Comparison of ENCODE assay signal across 21 cellular contexts in genomic region chr15:57583282-57583681, GRCh38. TPM values are rescaled to one million over a fixed set of nuclear protein-coding genes. Genes with fewer than 3 reads are reported as not detected.
DNase-seq lines count a peak whose midpoint lies in the region; ATAC-seq, FAIRE-seq and TF ChIP-seq lines count a peak whose summit lies in the region.
"Had no signal": no experiment of that assay in that cellular context is flagged by ENCODE, and none has a peak within 500 bp of the region (broad histone marks: within the 10 kb centered on the region; RNA-seq: fewer than 3 reads in every experiment).

No MANE protein-coding gene starts in this region.

- TF ChIP-seq EP300 in A549 (IDR thresholded peaks at IDR 0.05), result no peak
- TF ChIP-seq EP300 in K562 (IDR thresholded peaks at IDR 0.05; ENCODE audit: low read length), result no peak

- H3K79me2 ChIP-seq in HCT116 (ENCODE audit: insufficient read depth, low read length), result no peaks in the 10 kb centered on the region
- H3K79me2 ChIP-seq in K562 (ENCODE audit: control insufficient read depth, insufficient read depth, low read length), result no peaks in the 10 kb centered on the region

- H3K27me3 ChIP-seq in HCT116 (ENCODE audit: insufficient read depth, low read length) (no peaks in the 10 kb centered on the region), K562 (ENCODE audit: control insufficient read depth in 2 of 2, insufficient read depth in 2 of 2, low read length in 2 of 2) (peaks cover 5 to 18% of the 10 kb centered on the region in 2 experiments; a peak in 4 of 5 replicates)

- CTCF ChIA-PET in A549 (lab: Yijun Ruan, JAX), result interaction anchor here (3.0 kb wide), 1 partner anchor 23 kb away, joined by 20 read pairs; no protein-coding TSS in a partner anchor
- CTCF ChIA-PET in HCT116 (lab: Charles Lee), result no interaction called here
- CTCF ChIA-PET in K562 (lab: Yijun Ruan, JAX; ENCODE audit: low intra/inter-chr PET ratio), result no interaction called here

- BruUV-seq in HCT116 (replicated peaks; lab: Mats Ljungman, UMichigan), result no TSS peak
- BruUV-seq in K562 (replicated peaks; lab: Mats Ljungman, UMichigan), result no TSS peak

- peaks cover 35 to 46% (median 42%) of the 10 kb centered on the region in 3 donors for H3K4me1 Mint-ChIP-seq in naive B cell
- H3K4me1 Mint-ChIP-seq: GM23338 had no signal

- TF ChIP-seq POLR2A in A549 (IDR thresholded peaks at IDR 0.05; ENCODE audit: low read length) (no peak), HCT116 (IDR thresholded peaks at IDR 0.05; ENCODE audit: borderline replicate concordance, extremely low read depth, insufficient read depth, insufficient read length) (no peak), K562 (conservative IDR thresholded peaks at IDR 0.05) (no peak)

- TF ChIP-seq RAD21 in A549 (conservative IDR thresholded peaks at IDR 0.05 in 1 of 2, IDR thresholded peaks at IDR 0.05 in 1 of 2) (no peak), HCT116 (IDR thresholded peaks at IDR 0.05; ENCODE audit: low read depth) (no peak), K562 (CRISPR knock-in tag; conservative IDR thresholded peaks at IDR 0.05 in 1 of 2, IDR thresholded peaks at IDR 0.05 in 1 of 2) (no peak)

- FAIRE-seq in A549 (lab: Jason Lieb, UNC) (no peak), K562 (lab: Jason Lieb, UNC) (no peak), RCC 7860 (lab: Jason Lieb, UNC) (no peak)
- FAIRE-seq: D721Med, GM12878, H54 had no signal

- no peak overlapping the region for H3K9ac ChIP-seq in HCT116 (ENCODE audit: low read length)
- H3K9ac ChIP-seq in K562 (ENCODE audit: insufficient read depth in 1 of 2, low read depth in 2 of 2, low read length in 2 of 2), result no peak overlapping the region

- H3K27ac ChIP-seq in A549, result no peak overlapping the region
- H3K27ac ChIP-seq in HCT116 (ENCODE audit: low read depth, low read length), result no peak overlapping the region
- H3K27ac ChIP-seq in K562 (ENCODE audit: extremely low read depth, low read depth, low read length), result no peak overlapping the region
- H3K27ac ChIP-seq: C4-2B had no signal

- no peaks in the 10 kb centered on the region for H4K20me1 ChIP-seq in HCT116 (ENCODE audit: insufficient read depth)
- no peaks in the 10 kb centered on the region for H4K20me1 ChIP-seq in K562 (replicated peaks; ENCODE audit: control insufficient read depth, insufficient read depth, low read length)

- peaks cover 22% of the 10 kb centered on the region for H3K9me3 ChIP-seq in A549
- H3K9me3 ChIP-seq in HCT116 (ENCODE audit: control insufficient read depth in 1 of 2, insufficient read depth in 1 of 2, low read depth in 1 of 2, low read length in 2 of 2), result peaks cover 5 to 11% of the 10 kb centered on the region in 2 experiments; a peak in 2 of 4 replicates
- H3K9me3 ChIP-seq in K562 (replicated peaks; ENCODE audit: control insufficient read depth, insufficient read depth, low read depth, low read length), result no peaks in the 10 kb centered on the region

- H3K9me1 ChIP-seq in K562 (ENCODE audit: control insufficient read depth, insufficient read depth, low read length), result no peaks in the 10 kb centered on the region

- no peak overlapping the region for H2AFZ ChIP-seq in HCT116 (ENCODE audit: low read depth, low read length, poor library complexity, severe bottlenecking)
- no peak overlapping the region for H2AFZ ChIP-seq in K562 (ENCODE audit: low read depth, low read length)
- H2AFZ ChIP-seq: GM23338 had no signal

- H3K9me2 ChIP-seq in HCT116 (ENCODE audit: insufficient read depth), result no peaks in the 10 kb centered on the region

- peaks cover 10 to 16% (median 11%) of the 10 kb centered on the region in 7 donors for H3K9me3 Mint-ChIP-seq in naive B cell

- DNase-seq in A549 (ENCODE audit: low read depth in 1 of 2, low spot score in 1 of 2) (no peak), HCT116 (ENCODE audit: low read depth, low spot score) (no peak), K562 (ENCODE audit: extremely low read depth in 1 of 4, low spot score in 3 of 4) (no peak), naive B cell (no peak), NCI-H2196 treated with DMSO at 0.1 percent for 48 hours (lab: John Stamatoyannopoulos, UW; ENCODE audit: unreplicated experiment) (no peak), RCC 7860 (ENCODE audit: low spot score) (no peak), GOT3 (lab: John Stamatoyannopoulos, UW) (no peak)
- DNase-seq: 8988T; CD4-positive, alpha-beta T cell; CD8-positive, alpha-beta memory T cell; DMS 273 treated with DMSO at 0.1 percent for 48 hours; DMS79; EL; GDM1 had no signal

- peak overlapping the region; percentile 24 to 91 (median 42) for H3K27ac Mint-ChIP-seq in naive B cell
- H3K27ac Mint-ChIP-seq: CD4-positive, alpha-beta T cell; CD8-positive, alpha-beta memory T cell; GM23338 had no signal

- peaks cover 4 to 42% (median 36%) of the 10 kb centered on the region in 3 donors for H3K27me3 Mint-ChIP-seq in naive B cell

- TF ChIP-seq CTCF in A549 (IDR thresholded peaks at IDR 0.05) (no peak), HCT116 (IDR thresholded peaks at IDR 0.05 in 2 of 3, conservative IDR thresholded peaks at IDR 0.05 in 1 of 3; ENCODE audit: borderline replicate concordance in 1 of 3, insufficient read depth in 1 of 3, low read depth in 2 of 3, low read length in 2 of 3) (no peak), K562 (IDR thresholded peaks at IDR 0.05 in 2 of 3, conservative IDR thresholded peaks at IDR 0.05 in 1 of 3; ENCODE audit: insufficient read depth in 2 of 3, low read depth in 1 of 3, low read length in 3 of 3) (no peak)

- H3K4me1 ChIP-seq in A549, result no peaks in the 10 kb centered on the region
- no peaks in the 10 kb centered on the region for H3K4me1 ChIP-seq in HCT116 (ENCODE audit: control insufficient read depth in 1 of 2, insufficient read depth in 2 of 2, low read length in 2 of 2)
- no peaks in the 10 kb centered on the region for H3K4me1 ChIP-seq in K562 (replicated peaks in 1 of 2; ENCODE audit: control insufficient read depth in 2 of 2, insufficient read depth in 2 of 2, low read length in 2 of 2)
- H3K4me1 ChIP-seq: HAP-1 had no signal

- peaks cover 11 to 40% of the 10 kb centered on the region in 2 donors for H3K36me3 Mint-ChIP-seq in naive B cell

- peak overlapping the region in 1 of 8 donors; percentile 23 for H3K4me3 Mint-ChIP-seq in naive B cell
- H3K4me3 Mint-ChIP-seq: CD4-positive, alpha-beta T cell; GM23338 had no signal

- no peak overlapping the region for H3K4me3 ChIP-seq in A549
- H3K4me3 ChIP-seq in HCT116 (replicated peaks in 1 of 2; ENCODE audit: low read depth in 1 of 2, low read length in 2 of 2), result no peak overlapping the region
- H3K4me3 ChIP-seq in K562, result no peak overlapping the region
- H3K4me3 ChIP-seq: GM12878, GM23338, HAP-1 had no signal

- no peaks in the 10 kb centered on the region for H3K36me3 ChIP-seq in HCT116 (ENCODE audit: control insufficient read depth in 1 of 2, insufficient read depth in 2 of 2, low read length in 2 of 2)
- no peaks in the 10 kb centered on the region for H3K36me3 ChIP-seq in K562 (ENCODE audit: control insufficient read depth, insufficient read depth, low read length)
- H3K36me3 ChIP-seq: HAP-1 had no signal

- intact Hi-C loops in HCT116 (cut with micrococcal nuclease) (no loop called here), K562 (cut with micrococcal nuclease) (no loop called here)

- ATAC-seq in A549 (no peak), HCT116 (no peak), K562 (no peak), naive B cell (ENCODE audit: low read depth in 2 of 2) (no peak)
- ATAC-seq: GM12878, GM23338 had no signal

- H3K4me2 ChIP-seq in A549 (no peak overlapping the region), HCT116 (ENCODE audit: low read length) (no peak overlapping the region), K562 (ENCODE audit: insufficient read depth, low read length) (no peak overlapping the region)
- H3K4me2 ChIP-seq: GM23338 had no signal

- 7% methylated on average over 2 of the region's 2 CpGs for WGBS in A549 (ENCODE audit: missing lambda C conversion rate)
- 0% methylated on average over 2 of the region's 2 CpGs for WGBS in K562 (ENCODE audit: insufficient coverage, low coverage, missing lambda C conversion rate)

- RAD21 ChIA-PET in HCT116 (lab: Charles Lee; ENCODE audit: low non-redundant PET in 1 of 2, low total read pairs in 2 of 2, uncharacterized antibody in 2 of 2, unreplicated experiment in 2 of 2), result no interaction called here

- POLR2A ChIA-PET in A549 (lab: Yijun Ruan, JAX) (no interaction called here), HCT116 (lab: Charles Lee) (no interaction called here), K562 (lab: Yijun Ruan, JAX) (no interaction called here)

- in situ Hi-C loops in K562 (cut with MboI), result no loop called here

TF ChIP-seq in A549, 52 proteins besides CTCF, POLR2A, EP300 and RAD21 (continues in another document):
- TF ChIP-seq FOXS1 (CRISPR knock-in tag; IDR thresholded peaks at IDR 0.05), result no peak

TF ChIP-seq in HCT116, 20 proteins besides CTCF, POLR2A, EP300 and RAD21 (continues in another document):
- 0 out of 2 replicates have a peak, but pooled peaks have one; percentile 45 for TF ChIP-seq CBX3 (IDR thresholded peaks at IDR 0.05; ENCODE audit: low read depth)

RNA-seq across cellular contexts. Expression of gene MYZAP, which starts 8.4 kb away (rescaled TPM):
- polyA plus RNA-seq in A549 (2011; rRNA removed), result 1.1 and 1.2 TPM in 2 replicates
- 0.19 and 0.24 TPM in 2 replicates for polyA plus RNA-seq in A549 (2012; cell fraction: cytosol; rRNA removed)
- 0.06 TPM in 1 of 2 replicates, not detected in the other for polyA plus RNA-seq in A549 (2012; cell fraction: nucleus; rRNA removed)
- 1.8 to 2.6 TPM (median 2.4 TPM) in 3 replicates for polyA plus RNA-seq in A549 (2017; fragmentation: RNase III; extraction: RNeasy Plus Mini Kit Qiagen cat#74134 plus additional on column Dnase treatment)
- polyA minus RNA-seq in A549 (2011; rRNA and poly(A)+ RNA removed), result 0.37 TPM in 1 of 2 replicates, not detected in the other
- 5.8 TPM for total RNA-seq in HCT116 (2021; ENCODE audit: unreplicated experiment)
- 3.9 and 4.8 TPM in 2 replicates for polyA plus RNA-seq in HCT116 (2012)
- total RNA-seq in K562 (2011; cell fraction: chromatin; rRNA removed; ENCODE audit: low replicate concordance), result not detected in 2 replicates
- total RNA-seq in K562 (2011; cell fraction: nucleolus; rRNA removed), result not detected in 2 replicates
- not detected in 2 replicates for total RNA-seq in K562 (2011; cell fraction: nucleoplasm; rRNA removed)
- total RNA-seq in K562 (2014; rRNA removed), result not detected in 2 replicates
- not detected in 2 replicates for total RNA-seq in K562 (2014; rRNA removed; fragmentation: Illumina TruSeq; extraction: Trizol)
- total RNA-seq in K562 (2015; rRNA removed; fragmentation: Illumina TruSeq; extraction: Trizol), result not detected in 2 replicates
- total RNA-seq in K562 (2021), result not detected in 2 replicates
- 0.03 TPM in 1 of 2 replicates, not detected in the other for polyA plus RNA-seq in K562 (2011; rRNA removed)
- polyA plus RNA-seq in K562 (2011; cell fraction: cytosol; rRNA removed), result not detected in 2 replicates
- not detected in 2 replicates for polyA plus RNA-seq in K562 (2011; cell fraction: nucleus; rRNA removed)
- polyA plus RNA-seq in K562 (2012), result not detected in 2 replicates
- not detected in 2 replicates for polyA plus RNA-seq in K562 (2014; fragmentation: Illumina TruSeq; extraction: Trizol)
- not detected for polyA plus RNA-seq in K562 (2014; fragmentation: Nextera tagmentation; extraction: Ambion mirVana)
- not detected in 2 replicates for polyA plus RNA-seq in K562 (2014; rRNA removed)
- polyA minus RNA-seq in K562 (2011; rRNA and poly(A)+ RNA removed), result not detected in 2 replicates
- not detected in 2 replicates for polyA minus RNA-seq in K562 (2011; cell fraction: cytosol; rRNA and poly(A)+ RNA removed)
- not detected in 2 replicates for polyA minus RNA-seq in K562 (2011; cell fraction: nucleus; rRNA and poly(A)+ RNA removed)
- polyA plus RNA-seq in naive B cell (ENCODE audit: low read depth in 6 of 6), result 10 to 100 TPM in 2 of 6 donors, 1 to 10 TPM in 4; 4.5 to 15.3 (median 7.4) TPM
- total RNA-seq: A673; CD8-positive, alpha-beta memory T cell; GM12878 had no signal
- polyA plus RNA-seq: CD8-positive, alpha-beta memory T cell; GM12878 had no signal

Comparison
In these comparisons a context has a peak if more than half of its experiments do, and no peak if none do; other contexts are left out.
1. Of the 35 proteins assayed by ChIP-seq in both K562 and A549: peak only in K562: none; only in A549: MAFK; in both: none; in neither: 34.